17 cellular contexts compared by ENCODE assay signal in the genomic region with DNA sequence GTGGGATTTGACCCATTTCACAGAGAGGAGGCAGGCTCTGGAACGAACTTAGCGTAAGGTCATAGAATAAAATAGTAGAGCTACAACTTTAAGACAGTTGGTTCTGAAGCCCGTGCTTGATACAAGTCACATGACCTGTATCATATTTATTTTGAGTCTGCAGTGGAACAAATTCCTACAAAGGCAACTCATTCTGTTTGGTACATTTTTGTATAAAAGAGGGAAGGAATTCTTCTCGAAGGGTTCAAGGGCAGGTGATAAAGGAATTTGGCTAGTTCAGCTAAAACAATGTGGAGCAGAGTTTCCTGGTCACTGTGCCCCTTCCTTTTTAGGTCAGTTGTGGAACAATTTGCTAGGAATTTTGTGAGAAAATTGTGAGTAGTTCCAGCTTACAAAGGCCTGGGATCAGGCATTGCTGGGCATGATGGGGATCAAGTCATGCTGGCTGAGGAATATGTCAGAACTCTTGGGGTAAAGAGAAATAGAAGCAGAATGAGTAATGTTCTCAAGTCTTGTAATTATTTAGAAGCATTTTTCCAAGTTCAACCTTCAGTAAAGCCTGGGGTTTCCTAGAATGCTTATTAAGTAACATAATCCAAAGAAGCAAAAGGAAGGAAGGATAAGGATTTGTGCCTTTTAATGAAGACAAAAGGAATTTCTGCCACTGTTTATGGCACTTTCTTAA. TPM values are rescaled to one million over a fixed set of nuclear protein-coding genes. Genes with fewer than 3 reads are reported as not detected.
A peak's percentile ranks its signal among the peaks of the same experiment; 100 is the strongest.
DNase-seq lines count a peak whose midpoint lies in the region; ATAC-seq and TF ChIP-seq lines count a peak whose summit lies in the region.
"Had no signal": no experiment of that assay in that cellular context is flagged by ENCODE, and none has a peak within 500 bp of the region (broad histone marks: within the 10 kb centered on the region; RNA-seq: fewer than 3 reads in every experiment).

No MANE protein-coding gene starts in this region.

- H3K9me3 ChIP-seq in IMR-90 (ENCODE audit: control insufficient read depth, insufficient read depth, low read length) = no peaks in the 10 kb centered on the region

- ATAC-seq in IMR-90 (ENCODE audit: low read depth) = peak; percentile 59
- ATAC-seq in naive thymus-derived CD8-positive, alpha-beta T cell = peak in 1 of 2 donors; percentile 22
- ATAC-seq in GM19035 (IDR thresholded peaks at IDR 0.05; ENCODE audit: unreplicated experiment) = no peak
- ATAC-seq in HG03520 (IDR thresholded peaks at IDR 0.05; ENCODE audit: unreplicated experiment) = no peak
- ATAC-seq: stimulated activated naive CD8-positive, alpha-beta T cell treated with anti-CD3 and anti-CD28 coated beads, Interleukin-15, Interleukin-2, amounts not matched to agents 100 U/mL and 50 U/mL, for 24 hours had no signal

- no CpG with 5 or more reads among the region's 4 CpGs for WGBS in IMR-90 (ENCODE audit: extremely low coverage in 2 of 2, insufficient read length in 1 of 2), 2 experiments

- H4K5ac ChIP-seq in IMR-90 (ENCODE audit: low read depth, low read length) = peak overlapping the region; percentile 9; the same call in 1 of the 2 replicates

- no peak for TF ChIP-seq CTCF in AG10803 (conservative IDR thresholded peaks at IDR 0.05; ENCODE audit: low read length)
- TF ChIP-seq CTCF in IMR-90 (conservative IDR thresholded peaks at IDR 0.05; ENCODE audit: low read depth, low read length) = no peak
- TF ChIP-seq CTCF in choroid plexus epithelial cell (conservative IDR thresholded peaks at IDR 0.05; ENCODE audit: low read depth, low read length) = no peak

- H3K4me2 ChIP-seq in IMR-90 (ENCODE audit: low read depth, low read length) = peak overlapping the region; percentile 68

- no peaks in the 10 kb centered on the region for H3K9me3 Mint-ChIP-seq in naive thymus-derived CD8-positive, alpha-beta T cell

- peaks cover 0 to 5% (median 0%) of the 10 kb centered on the region in 3 donors for H3K36me3 Mint-ChIP-seq in naive thymus-derived CD8-positive, alpha-beta T cell

- H3K27ac ChIP-seq in IMR-90 (ENCODE audit: insufficient read depth, low read length) = no peak overlapping the region
- H3K27ac ChIP-seq: brain microvascular endothelial cell had no signal

- peak overlapping the region; percentile 67; the same call in 1 of the 2 replicates for H3K4ac ChIP-seq in IMR-90 (ENCODE audit: low read depth, low read length)

- dilution Hi-C loops in IMR-90 (cut with HindIII; ENCODE audit: low sequenced_read_pairs, unreplicated experiment) = no loop called here

- H3K27me3 ChIP-seq in IMR-90 (ENCODE audit: control insufficient read depth, insufficient read depth, low read length) = no peaks in the 10 kb centered on the region
- H3K27me3 ChIP-seq: brain microvascular endothelial cell had no signal

- H3K9me1 ChIP-seq in IMR-90 (ENCODE audit: insufficient read depth, low read length) = peaks cover 27% of the 10 kb centered on the region

- H3K79me1 ChIP-seq in IMR-90 (ENCODE audit: low read depth in 1 of 2, low read length in 2 of 2) = peaks cover 34 to 83% of the 10 kb centered on the region in 2 experiments

- POLR2A ChIA-PET in IMR-90 (lab: Charles Lee; ENCODE audit: unreplicated experiment) = no interaction called here
- POLR2A ChIA-PET in naive thymus-derived CD8-positive, alpha-beta T cell (lab: Charles Lee) = interaction anchor here (1.4 to 1.5 kb wide), 2 partner anchors 8 to 19 kb away, joined by 3 to 5 read pairs; a partner anchor contains a TSS

- H3K27me3 Mint-ChIP-seq in naive thymus-derived CD8-positive, alpha-beta T cell = no peaks in the 10 kb centered on the region

- no peak overlapping the region for H2BK20ac ChIP-seq in IMR-90 (ENCODE audit: low read depth, low read length)

- in situ Hi-C loops in IMR-90 (cut with MboI; ENCODE audit: low sequenced_read_pairs) = no loop called here

- H3K56ac ChIP-seq in IMR-90 (ENCODE audit: extremely low read depth, insufficient read depth, low read length) = no peak overlapping the region

- H4K20me1 ChIP-seq in IMR-90 (ENCODE audit: insufficient read depth, low read length) = peaks cover 71% of the 10 kb centered on the region

- no TSS peak for BruUV-seq in IMR-90 (replicated peaks; lab: Mats Ljungman, UMichigan)

- CTCF ChIA-PET in IMR-90 (lab: Yijun Ruan, JAX) = interaction anchor here (0.6 kb wide), 1 partner anchor 18 kb away, joined by 3 read pairs; no protein-coding TSS in a partner anchor

- H4K8ac ChIP-seq in IMR-90 (ENCODE audit: low read depth in 2 of 2, low read length in 2 of 2) = no peak overlapping the region

- 0 out of 2 replicates have a peak overlapping the region, but pooled peaks have one; percentile 13 for H4K91ac ChIP-seq in IMR-90 (ENCODE audit: insufficient read depth, low read depth, low read length)

- peak overlapping the region; percentile 84 for H3K23ac ChIP-seq in IMR-90 (ENCODE audit: low read depth, low read length)

- no peak overlapping the region for H2AK9ac ChIP-seq in IMR-90 (replicated peaks; ENCODE audit: low read depth, low read length, poor library complexity)

- no peak for TF ChIP-seq POLR2A in IMR-90 (IDR thresholded peaks at IDR 0.05; ENCODE audit: low read depth, low read length)

- no peak overlapping the region for H3K9ac ChIP-seq in IMR-90 (ENCODE audit: low read depth, low read length)

- no peak overlapping the region for H2AFZ ChIP-seq in IMR-90 (replicated peaks; ENCODE audit: low read length, poor library complexity)

- H2AK5ac ChIP-seq in IMR-90 (ENCODE audit: low read depth, low read length) = peak overlapping the region; percentile 31; the same call in 1 of the 2 replicates

- peak overlapping the region; percentile 89 for H3K14ac ChIP-seq in IMR-90 (replicated peaks; ENCODE audit: low read depth, low read length)

- H2BK120ac ChIP-seq in IMR-90 (ENCODE audit: low read depth, low read length) = peak overlapping the region; percentile 48; the same call in 1 of the 2 replicates

- H3K4me3 Mint-ChIP-seq in naive thymus-derived CD8-positive, alpha-beta T cell = peak overlapping the region in 9 of 10 donors; percentile 1 to 72 (median 56)

- H3K36me3 ChIP-seq in IMR-90 (ENCODE audit: control insufficient read depth, insufficient read depth, low read length) = no peaks in the 10 kb centered on the region
- H3K36me3 ChIP-seq: brain microvascular endothelial cell had no signal

- peak overlapping the region in 5 of 10 donors; percentile 13 to 37 (median 19) for H3K27ac Mint-ChIP-seq in naive thymus-derived CD8-positive, alpha-beta T cell

- no peak for TF ChIP-seq RAD21 in IMR-90 (IDR thresholded peaks at IDR 0.05; ENCODE audit: low read length)

- DNase-seq in AG10803 (ENCODE audit: low read depth) = peak; percentile 36
- DNase-seq in IMR-90 = peak; percentile 50
- peak; percentile 52 for DNase-seq in choroid plexus epithelial cell (ENCODE audit: low read depth)
- no peak for DNase-seq in naive thymus-derived CD8-positive, alpha-beta T cell
- no peak for DNase-seq in DMS79 treated with DMSO at 0.1 percent for 48 hours (lab: John Stamatoyannopoulos, UW)
- no peak for DNase-seq in stimulated activated CD4-positive, alpha-beta T cell treated with anti-CD3 and anti-CD28 coated beads, Interleukin-15, amount 100 ng/mL, for 24 hours
- DNase-seq: activated CD8-positive, alpha-beta memory T cell treated with anti-CD3 and anti-CD28 coated beads, Interleukin-2, amount 50 U/mL, for 48 hours; brain microvascular endothelial cell; NCI-H187; NCI-H82; posterior cingulate gyrus; SIG-M5; stimulated activated CD4-positive, alpha-beta T cell treated with anti-CD3 and anti-CD28 coated beads, Interleukin-4, amount 100 ng/mL, for 4 hours; stimulated activated naive CD8-positive, alpha-beta T cell treated with anti-CD3 and anti-CD28 coated beads, Interleukin-15, Interleukin-2, amounts not matched to agents 100 U/mL and 50 U/mL, for 24 hours had no signal

- H2BK15ac ChIP-seq in IMR-90 (ENCODE audit: low read depth, low read length) = no peak overlapping the region

- peaks cover 44 to 98% (median 93%) of the 10 kb centered on the region in 4 donors for H3K4me1 Mint-ChIP-seq in naive thymus-derived CD8-positive, alpha-beta T cell

- H2BK5ac ChIP-seq in IMR-90 (ENCODE audit: low read depth, low read length, poor library complexity, severe bottlenecking) = peak overlapping the region; percentile 65

- H3K18ac ChIP-seq in IMR-90 (ENCODE audit: low read depth, low read length) = peak overlapping the region; percentile 42; the same call in 1 of the 2 replicates

- H3K4me3 ChIP-seq in AG10803 (ENCODE audit: low read length) (no peak overlapping the region), IMR-90 (ENCODE audit: insufficient read depth, low read depth, low read length) (no peak overlapping the region), choroid plexus epithelial cell (ENCODE audit: low read depth, low read length) (no peak overlapping the region)
- H3K4me3 ChIP-seq: lung had no signal

- H3K4me1 ChIP-seq in IMR-90 (ENCODE audit: control insufficient read depth, insufficient read depth, low read length) = peaks cover 21% of the 10 kb centered on the region

- intact Hi-C loops in IMR-90 (cut with micrococcal nuclease) = no loop called here

TF ChIP-seq in IMR-90, 13 proteins besides CTCF, POLR2A, EP300 and RAD21 (continues in another document):
- TF ChIP-seq MXI1 (IDR thresholded peaks at IDR 0.05; ENCODE audit: borderline replicate concordance, low read depth, low read length) (no peak), SMC3 (IDR thresholded peaks at IDR 0.05; ENCODE audit: low read depth, low read length) (no peak), RFX5 (IDR thresholded peaks at IDR 0.05; ENCODE audit: low read depth, low read length) (no peak), RCOR1 (IDR thresholded peaks at IDR 0.05; ENCODE audit: insufficient replicate concordance, low read length) (no peak), CEBPB (IDR thresholded peaks at IDR 0.05; ENCODE audit: low read depth, low read length) (no peak)
- TF ChIP-seq, protein P1, sequence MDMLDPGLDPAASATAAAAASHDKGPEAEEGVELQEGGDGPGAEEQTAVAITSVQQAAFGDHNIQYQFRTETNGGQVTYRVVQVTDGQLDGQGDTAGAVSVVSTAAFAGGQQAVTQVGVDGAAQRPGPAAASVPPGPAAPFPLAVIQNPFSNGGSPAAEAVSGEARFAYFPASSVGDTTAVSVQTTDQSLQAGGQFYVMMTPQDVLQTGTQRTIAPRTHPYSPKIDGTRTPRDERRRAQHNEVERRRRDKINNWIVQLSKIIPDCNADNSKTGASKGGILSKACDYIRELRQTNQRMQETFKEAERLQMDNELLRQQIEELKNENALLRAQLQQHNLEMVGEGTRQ (IDR thresholded peaks at IDR 0.05; ENCODE audit: low read depth, low read length) = peak; percentile 61

RNA-seq across cellular contexts. Expression of a gene that starts 19.1 kb away (rescaled TPM):
- 46.7 and 52.3 TPM in 2 replicates for total RNA-seq in IMR-90 (2012; rRNA removed)
- polyA plus RNA-seq in IMR-90 (2012; rRNA removed) = 13.7 and 17.3 TPM in 2 replicates
- polyA plus RNA-seq in IMR-90 (2012; cell fraction: cytosol; rRNA removed) = 6.2 and 15.2 TPM in 2 replicates
- 23.8 and 84.1 TPM in 2 replicates for polyA plus RNA-seq in IMR-90 (2012; cell fraction: nucleus; rRNA removed; ENCODE audit: low replicate concordance)
- 100 to 1,000 TPM; 128 to 136 TPM for total RNA-seq in naive thymus-derived CD8-positive, alpha-beta T cell
- 10 to 100 TPM; 31.6 to 42.9 (median 36.9) TPM for polyA plus RNA-seq in naive thymus-derived CD8-positive, alpha-beta T cell

Comparison
In these comparisons a context has a peak if more than half of its experiments do, and no peak if none do; other contexts are left out.
1. DNase-seq: peak in AG10803 (single experiment), IMR-90 (single experiment) and choroid plexus epithelial cell (single experiment); none in naive thymus-derived CD8-positive, alpha-beta T cell (0 of 10), DMS79 treated with DMSO at 0.1 percent for 48 hours (single experiment) and stimulated activated CD4-positive, alpha-beta T cell treated with anti-CD3 and anti-CD28 coated beads, Interleukin-15, amount 100 ng/mL, for 24 hours (single experiment).